13 cellular contexts compared by ENCODE assay signal in genomic region chr15:68631621-68632051, GRCh38. TPM values are rescaled to one million over a fixed set of nuclear protein-coding genes. Genes with fewer than 3 reads are reported as not detected.
DNase-seq lines count a peak whose midpoint lies in the region; ATAC-seq, FAIRE-seq and TF ChIP-seq lines count a peak whose summit lies in the region.
"Had no signal": no experiment of that assay in that cellular context is flagged by ENCODE, and none has a peak within 500 bp of the region (broad histone marks: within the 10 kb centered on the region; RNA-seq: fewer than 3 reads in every experiment).

No MANE protein-coding gene starts in this region.

- FAIRE-seq in frontal cortex (lab: Jason Lieb, UNC): no peak

- no peaks in the 10 kb centered on the region for H3K36me3 Mint-ChIP-seq in WTC11
- H3K36me3 Mint-ChIP-seq in activated CD4-positive, alpha-beta T cell treated with anti-CD3 and anti-CD28 coated beads, Interleukin-2, amount 10 ng/mL, durations not matched to agents 7 days and 5 days (ENCODE audit: low read depth): no peaks in the 10 kb centered on the region
- H3K36me3 Mint-ChIP-seq: CD8-positive, alpha-beta T cell had no signal

- H2BK5ac ChIP-seq in mesendoderm (ENCODE audit: low read length): no peak overlapping the region

- no peak overlapping the region for H3K4ac ChIP-seq in mesendoderm (ENCODE audit: low read depth, low read length)

- peak; percentile 85 for ATAC-seq in WTC11
- ATAC-seq: CD8-positive, alpha-beta T cell had no signal

- H3K4me1 ChIP-seq in mesendoderm (ENCODE audit: control insufficient read depth, low read depth, low read length): no peaks in the 10 kb centered on the region

- H3K36me3 ChIP-seq in mesendoderm (ENCODE audit: control insufficient read depth, insufficient read depth, low read length): no peaks in the 10 kb centered on the region

- WGBS in mesendoderm (ENCODE audit: extremely low coverage, insufficient coverage, low lambda C conversion rate): no CpG with 5 or more reads among the region's 6 CpGs
- WGBS in lower leg skin, 2 donors: 65 to 67% methylated on average over 6 of the region's 6 CpGs

- H3K4me3 Mint-ChIP-seq in WTC11: no peak overlapping the region
- no peak overlapping the region for H3K4me3 Mint-ChIP-seq in activated CD4-positive, alpha-beta T cell treated with anti-CD3 and anti-CD28 coated beads, Interleukin-2, amount 10 ng/mL, durations not matched to agents 7 days and 5 days
- H3K4me3 Mint-ChIP-seq: CD8-positive, alpha-beta T cell; neural crest cell had no signal

- no peak overlapping the region for H3K18ac ChIP-seq in mesendoderm (ENCODE audit: low read length)

- no peaks in the 10 kb centered on the region for H3K79me1 ChIP-seq in mesendoderm (ENCODE audit: low read length)

- H4K5ac ChIP-seq in mesendoderm (ENCODE audit: low read length): no peak overlapping the region

- DNase-seq in DMS53 treated with DMSO at 0.1 percent for 48 hours (lab: John Stamatoyannopoulos, UW; ENCODE audit: unreplicated experiment): peak; percentile 31
- peak; percentile 87 for DNase-seq in NCI-H1105 treated with DMSO at 0.1 percent for 48 hours (lab: John Stamatoyannopoulos, UW)
- DNase-seq in WTC11 (ENCODE audit: low spot score): peak; percentile 63
- peak; percentile 92 for DNase-seq in mesendoderm
- no peak for DNase-seq in frontal cortex (ENCODE audit: low spot score in 2 of 2)
- DNase-seq in activated CD4-positive, alpha-beta T cell treated with anti-CD3 and anti-CD28 coated beads, Interleukin-2, amount 10 ng/mL, durations not matched to agents 7 days and 5 days: no peak
- no peak for DNase-seq in kidney glomerular epithelial cell (lab: John Stamatoyannopoulos, UW)
- no peak for DNase-seq in lower leg skin (ENCODE audit: low spot score in 2 of 2)
- DNase-seq: activated CD4-positive, alpha-beta T cell treated with anti-CD3 and anti-CD28 coated beads for 1 hour; CD8-positive, alpha-beta T cell; NCI-H1930 had no signal

- peaks cover 24% of the 10 kb centered on the region for H3K4me1 Mint-ChIP-seq in WTC11
- no peaks in the 10 kb centered on the region for H3K4me1 Mint-ChIP-seq in activated CD4-positive, alpha-beta T cell treated with anti-CD3 and anti-CD28 coated beads, Interleukin-2, amount 10 ng/mL, durations not matched to agents 7 days and 5 days

- H3K9ac ChIP-seq in mesendoderm (ENCODE audit: low read length): no peak overlapping the region

- H2BK120ac ChIP-seq in mesendoderm (ENCODE audit: low read depth, low read length): no peak overlapping the region

- no peak overlapping the region for H3K23ac ChIP-seq in mesendoderm (ENCODE audit: low read length)

- H2AK5ac ChIP-seq in mesendoderm (ENCODE audit: low read length): no peak overlapping the region

- no peaks in the 10 kb centered on the region for H3K27me3 ChIP-seq in mesendoderm (ENCODE audit: insufficient read depth, low read length, poor library complexity)

- H3K79me2 ChIP-seq in mesendoderm (ENCODE audit: control insufficient read depth, insufficient read depth, low read length): no peaks in the 10 kb centered on the region

- no peak overlapping the region for H3K4me2 ChIP-seq in mesendoderm (ENCODE audit: low read length)

- TF ChIP-seq CTCF in WTC11 (IDR thresholded peaks at IDR 0.05): no peak
- TF ChIP-seq CTCF in lower leg skin (IDR thresholded peaks at IDR 0.05): no peak

- CTCF ChIA-PET in WTC11 (lab: Charles Lee): interaction anchor here (0.7 to 9.6 kb wide), 38 partner anchors 9 to 325 kb away, joined by 3 to 127 read pairs (median 4); no protein-coding TSS in a partner anchor
- CTCF ChIA-PET in activated CD4-positive, alpha-beta T cell treated with anti-CD3 and anti-CD28 coated beads, Interleukin-2, amount 10 ng/mL, durations not matched to agents 7 days and 5 days (lab: Charles Lee): no interaction called here

- intact Hi-C loops in lower leg skin (cut with DNase I; ENCODE audit: low total_unique reads): no loop called here

- H2BK15ac ChIP-seq in mesendoderm (replicated peaks; ENCODE audit: low read depth): no peak overlapping the region

- POLR2A ChIA-PET in WTC11 (lab: Charles Lee): no interaction called here
- POLR2A ChIA-PET in activated CD4-positive, alpha-beta T cell treated with anti-CD3 and anti-CD28 coated beads, Interleukin-2, amount 10 ng/mL, durations not matched to agents 7 days and 5 days (lab: Charles Lee): no interaction called here

- H3K27me3 Mint-ChIP-seq in WTC11 (ENCODE audit: low read depth): no peaks in the 10 kb centered on the region
- no peaks in the 10 kb centered on the region for H3K27me3 Mint-ChIP-seq in activated CD4-positive, alpha-beta T cell treated with anti-CD3 and anti-CD28 coated beads, Interleukin-2, amount 10 ng/mL, durations not matched to agents 7 days and 5 days

- H3K9me3 Mint-ChIP-seq in WTC11: no peaks in the 10 kb centered on the region
- H3K9me3 Mint-ChIP-seq in activated CD4-positive, alpha-beta T cell treated with anti-CD3 and anti-CD28 coated beads, Interleukin-2, amount 10 ng/mL, durations not matched to agents 7 days and 5 days: no peaks in the 10 kb centered on the region
- H3K9me3 Mint-ChIP-seq: CD8-positive, alpha-beta T cell; neural crest cell had no signal

- H3K4me3 ChIP-seq in mesendoderm (ENCODE audit: low read length) (no peak overlapping the region), lower leg skin (ENCODE audit: low read depth, poor library complexity, severe bottlenecking) (no peak overlapping the region)
- H3K4me3 ChIP-seq: SK-N-MC had no signal

- no peak overlapping the region for H3K27ac ChIP-seq in mesendoderm (ENCODE audit: low read depth, low read length)
- H3K27ac ChIP-seq: SK-N-MC had no signal

- H4K8ac ChIP-seq in mesendoderm (ENCODE audit: low read depth, low read length): no peak overlapping the region

- H3K56ac ChIP-seq in mesendoderm (ENCODE audit: low read length): no peak overlapping the region

- no peak overlapping the region for H3K27ac Mint-ChIP-seq in WTC11
- no peak overlapping the region for H3K27ac Mint-ChIP-seq in activated CD4-positive, alpha-beta T cell treated with anti-CD3 and anti-CD28 coated beads, Interleukin-2, amount 10 ng/mL, durations not matched to agents 7 days and 5 days
- H3K27ac Mint-ChIP-seq: CD8-positive, alpha-beta T cell had no signal

- no peak for TF ChIP-seq POLR2A in lower leg skin (IDR thresholded peaks at IDR 0.05)

TF ChIP-seq in WTC11, 78 proteins besides CTCF, POLR2A, EP300 and RAD21:
- TF ChIP-seq FOXK1 (CRISPR knock-in tag; IDR thresholded peaks at IDR 0.05) (0 out of 2 replicates have a peak, but pooled peaks have one; percentile 24), NFE2L1 (CRISPR knock-in tag; IDR thresholded peaks at IDR 0.05) (no peak)
TF ChIP-seq in WTC11: peak in this region for 1.

RNA-seq across cellular contexts. Expression of gene CORO2B, which starts 52.8 kb away (rescaled TPM):
- total RNA-seq in WTC11 (2021) (3.5 to 4.9 TPM (median 3.6 TPM) in 3 replicates), frontal cortex (19.2 TPM), lower leg skin (1 to 10 TPM in 3 of 4 donors, under 1 TPM in 1; 0.80 to 4.5 (median 2.3) TPM)
- polyA plus RNA-seq in mesendoderm (2013, experiment 1 of 2): 1.9 TPM
- 1.8 TPM for polyA plus RNA-seq in mesendoderm (2013, experiment 2 of 2)
- not detected for total RNA-seq in activated CD4-positive, alpha-beta T cell treated with anti-CD3 and anti-CD28 coated beads, Interleukin-2, amount 10 ng/mL, durations not matched to agents 7 days and 5 days

Comparison
In these comparisons a context has a peak if more than half of its experiments do, and no peak if none do; other contexts are left out.
1. DNase-seq: peak in DMS53 treated with DMSO at 0.1 percent for 48 hours (single experiment), NCI-H1105 treated with DMSO at 0.1 percent for 48 hours (single experiment), WTC11 (single experiment) and mesendoderm (single experiment); none in frontal cortex (0 of 2), activated CD4-positive, alpha-beta T cell treated with anti-CD3 and anti-CD28 coated beads, Interleukin-2, amount 10 ng/mL, durations not matched to agents 7 days and 5 days (single experiment), kidney glomerular epithelial cell (single experiment) and lower leg skin (0 of 2).